1 cellular context compared by ENCODE assay signal in the genomic region with DNA sequence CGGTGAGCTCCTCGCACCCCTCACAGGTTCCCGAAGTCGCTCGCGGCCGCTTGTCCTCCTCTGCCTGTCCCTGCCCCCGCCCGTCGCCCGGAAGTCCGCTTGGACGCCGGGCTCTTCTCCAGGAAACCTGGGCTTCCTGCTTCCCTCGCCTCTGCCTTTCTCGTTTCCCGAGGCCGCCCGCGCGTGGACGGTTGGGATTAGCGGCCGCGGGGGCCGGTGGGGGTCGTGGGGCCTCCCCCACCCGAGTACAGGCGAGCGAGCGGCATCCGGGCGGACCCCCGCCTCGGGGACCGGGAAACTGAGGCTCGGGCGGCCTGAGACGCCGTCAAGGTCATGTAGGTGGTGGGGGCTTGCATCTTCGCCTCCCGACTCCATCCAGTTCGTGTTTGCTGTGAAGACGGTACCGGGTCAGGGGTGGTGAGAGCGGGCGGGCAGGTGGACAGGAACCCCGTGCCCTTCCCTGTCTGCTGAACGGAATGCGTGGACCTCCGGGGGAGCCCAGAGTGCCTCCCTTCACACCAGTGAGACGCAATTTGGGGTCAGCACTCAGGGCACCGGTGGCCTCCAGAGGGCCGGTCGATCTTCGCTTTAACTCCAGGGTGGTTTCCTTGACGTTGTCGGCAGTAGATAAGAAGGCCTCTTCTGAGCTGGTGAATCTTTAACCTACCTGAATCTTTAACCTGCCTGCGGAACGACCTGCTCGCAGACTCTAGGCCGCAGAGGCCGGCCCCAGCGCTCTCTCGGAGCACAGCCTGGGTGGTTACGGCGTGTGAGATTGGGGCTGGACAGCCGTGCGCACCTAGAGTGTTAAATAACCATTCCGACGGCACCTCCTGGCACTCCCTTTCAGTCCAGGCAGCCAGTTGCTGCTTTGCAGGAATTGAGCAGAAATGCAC.
TF ChIP-seq lines count a peak whose summit lies in the region.

No MANE protein-coding gene starts in this region.

TF ChIP-seq in K562, 482 proteins besides CTCF, POLR2A, EP300 and RAD21 (continues in another document):
- TF ChIP-seq ADNP (tag; IDR thresholded peaks at IDR 0.05), result no peak
- no peak for TF ChIP-seq WHSC1 (IDR thresholded peaks at IDR 0.05; ENCODE audit: low read length)
- TF ChIP-seq SMARCE1 (IDR thresholded peaks at IDR 0.05), result no peak
- TF ChIP-seq KLF1 (tag; IDR thresholded peaks at IDR 0.05), result no peak
- TF ChIP-seq, protein P1, sequence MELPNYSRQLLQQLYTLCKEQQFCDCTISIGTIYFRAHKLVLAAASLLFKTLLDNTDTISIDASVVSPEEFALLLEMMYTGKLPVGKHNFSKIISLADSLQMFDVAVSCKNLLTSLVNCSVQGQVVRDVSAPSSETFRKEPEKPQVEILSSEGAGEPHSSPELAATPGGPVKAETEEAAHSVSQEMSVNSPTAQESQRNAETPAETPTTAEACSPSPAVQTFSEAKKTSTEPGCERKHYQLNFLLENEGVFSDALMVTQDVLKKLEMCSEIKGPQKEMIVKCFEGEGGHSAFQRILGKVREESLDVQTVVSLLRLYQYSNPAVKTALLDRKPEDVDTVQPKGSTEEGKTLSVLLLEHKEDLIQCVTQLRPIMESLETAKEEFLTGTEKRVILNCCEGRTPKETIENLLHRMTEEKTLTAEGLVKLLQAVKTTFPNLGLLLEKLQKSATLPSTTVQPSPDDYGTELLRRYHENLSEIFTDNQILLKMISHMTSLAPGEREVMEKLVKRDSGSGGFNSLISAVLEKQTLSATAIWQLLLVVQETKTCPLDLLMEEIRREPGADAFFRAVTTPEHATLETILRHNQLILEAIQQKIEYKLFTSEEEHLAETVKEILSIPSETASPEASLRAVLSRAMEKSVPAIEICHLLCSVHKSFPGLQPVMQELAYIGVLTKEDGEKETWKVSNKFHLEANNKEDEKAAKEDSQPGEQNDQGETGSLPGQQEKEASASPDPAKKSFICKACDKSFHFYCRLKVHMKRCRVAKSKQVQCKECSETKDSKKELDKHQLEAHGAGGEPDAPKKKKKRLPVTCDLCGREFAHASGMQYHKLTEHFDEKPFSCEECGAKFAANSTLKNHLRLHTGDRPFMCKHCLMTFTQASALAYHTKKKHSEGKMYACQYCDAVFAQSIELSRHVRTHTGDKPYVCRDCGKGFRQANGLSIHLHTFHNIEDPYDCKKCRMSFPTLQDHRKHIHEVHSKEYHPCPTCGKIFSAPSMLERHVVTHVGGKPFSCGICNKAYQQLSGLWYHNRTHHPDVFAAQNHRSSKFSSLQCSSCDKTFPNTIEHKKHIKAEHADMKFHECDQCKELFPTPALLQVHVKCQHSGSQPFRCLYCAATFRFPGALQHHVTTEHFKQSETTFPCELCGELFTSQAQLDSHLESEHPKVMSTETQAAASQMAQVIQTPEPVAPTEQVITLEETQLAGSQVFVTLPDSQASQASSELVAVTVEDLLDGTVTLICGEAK (IDR thresholded peaks at IDR 0.05), result peak; percentile 26; the same call in 1 of the 2 replicates
- TF ChIP-seq, protein P1 (CRISPR knock-in tag; IDR thresholded peaks at IDR 0.05), result peak; percentile 37; the same call in 1 of the 2 replicates
- TF ChIP-seq, protein P2, sequence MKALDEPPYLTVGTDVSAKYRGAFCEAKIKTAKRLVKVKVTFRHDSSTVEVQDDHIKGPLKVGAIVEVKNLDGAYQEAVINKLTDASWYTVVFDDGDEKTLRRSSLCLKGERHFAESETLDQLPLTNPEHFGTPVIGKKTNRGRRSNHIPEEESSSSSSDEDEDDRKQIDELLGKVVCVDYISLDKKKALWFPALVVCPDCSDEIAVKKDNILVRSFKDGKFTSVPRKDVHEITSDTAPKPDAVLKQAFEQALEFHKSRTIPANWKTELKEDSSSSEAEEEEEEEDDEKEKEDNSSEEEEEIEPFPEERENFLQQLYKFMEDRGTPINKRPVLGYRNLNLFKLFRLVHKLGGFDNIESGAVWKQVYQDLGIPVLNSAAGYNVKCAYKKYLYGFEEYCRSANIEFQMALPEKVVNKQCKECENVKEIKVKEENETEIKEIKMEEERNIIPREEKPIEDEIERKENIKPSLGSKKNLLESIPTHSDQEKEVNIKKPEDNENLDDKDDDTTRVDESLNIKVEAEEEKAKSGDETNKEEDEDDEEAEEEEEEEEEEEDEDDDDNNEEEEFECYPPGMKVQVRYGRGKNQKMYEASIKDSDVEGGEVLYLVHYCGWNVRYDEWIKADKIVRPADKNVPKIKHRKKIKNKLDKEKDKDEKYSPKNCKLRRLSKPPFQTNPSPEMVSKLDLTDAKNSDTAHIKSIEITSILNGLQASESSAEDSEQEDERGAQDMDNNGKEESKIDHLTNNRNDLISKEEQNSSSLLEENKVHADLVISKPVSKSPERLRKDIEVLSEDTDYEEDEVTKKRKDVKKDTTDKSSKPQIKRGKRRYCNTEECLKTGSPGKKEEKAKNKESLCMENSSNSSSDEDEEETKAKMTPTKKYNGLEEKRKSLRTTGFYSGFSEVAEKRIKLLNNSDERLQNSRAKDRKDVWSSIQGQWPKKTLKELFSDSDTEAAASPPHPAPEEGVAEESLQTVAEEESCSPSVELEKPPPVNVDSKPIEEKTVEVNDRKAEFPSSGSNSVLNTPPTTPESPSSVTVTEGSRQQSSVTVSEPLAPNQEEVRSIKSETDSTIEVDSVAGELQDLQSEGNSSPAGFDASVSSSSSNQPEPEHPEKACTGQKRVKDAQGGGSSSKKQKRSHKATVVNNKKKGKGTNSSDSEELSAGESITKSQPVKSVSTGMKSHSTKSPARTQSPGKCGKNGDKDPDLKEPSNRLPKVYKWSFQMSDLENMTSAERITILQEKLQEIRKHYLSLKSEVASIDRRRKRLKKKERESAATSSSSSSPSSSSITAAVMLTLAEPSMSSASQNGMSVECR (CRISPR knock-in tag; IDR thresholded peaks at IDR 0.05), result peak; percentile 71; the same call in 1 of the 2 replicates
- no peak for TF ChIP-seq SREBF2 (CRISPR knock-in tag; IDR thresholded peaks at IDR 0.05)
- TF ChIP-seq, protein P3, sequence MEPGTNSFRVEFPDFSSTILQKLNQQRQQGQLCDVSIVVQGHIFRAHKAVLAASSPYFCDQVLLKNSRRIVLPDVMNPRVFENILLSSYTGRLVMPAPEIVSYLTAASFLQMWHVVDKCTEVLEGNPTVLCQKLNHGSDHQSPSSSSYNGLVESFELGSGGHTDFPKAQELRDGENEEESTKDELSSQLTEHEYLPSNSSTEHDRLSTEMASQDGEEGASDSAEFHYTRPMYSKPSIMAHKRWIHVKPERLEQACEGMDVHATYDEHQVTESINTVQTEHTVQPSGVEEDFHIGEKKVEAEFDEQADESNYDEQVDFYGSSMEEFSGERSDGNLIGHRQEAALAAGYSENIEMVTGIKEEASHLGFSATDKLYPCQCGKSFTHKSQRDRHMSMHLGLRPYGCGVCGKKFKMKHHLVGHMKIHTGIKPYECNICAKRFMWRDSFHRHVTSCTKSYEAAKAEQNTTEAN (CRISPR knock-in tag; IDR thresholded peaks at IDR 0.05), result no peak
- no peak for TF ChIP-seq CAMTA2 (CRISPR knock-in tag; conservative IDR thresholded peaks at IDR 0.05)
- TF ChIP-seq BRD4 (IDR thresholded peaks at IDR 0.05), result peak; percentile 99
- TF ChIP-seq DNMT1 (IDR thresholded peaks at IDR 0.05), result no peak
- no peak for TF ChIP-seq HDAC2 (IDR thresholded peaks at IDR 0.05)
- TF ChIP-seq ZNF282 (CRISPR knock-in tag; IDR thresholded peaks at IDR 0.05), result no peak
- TF ChIP-seq, protein P4, sequence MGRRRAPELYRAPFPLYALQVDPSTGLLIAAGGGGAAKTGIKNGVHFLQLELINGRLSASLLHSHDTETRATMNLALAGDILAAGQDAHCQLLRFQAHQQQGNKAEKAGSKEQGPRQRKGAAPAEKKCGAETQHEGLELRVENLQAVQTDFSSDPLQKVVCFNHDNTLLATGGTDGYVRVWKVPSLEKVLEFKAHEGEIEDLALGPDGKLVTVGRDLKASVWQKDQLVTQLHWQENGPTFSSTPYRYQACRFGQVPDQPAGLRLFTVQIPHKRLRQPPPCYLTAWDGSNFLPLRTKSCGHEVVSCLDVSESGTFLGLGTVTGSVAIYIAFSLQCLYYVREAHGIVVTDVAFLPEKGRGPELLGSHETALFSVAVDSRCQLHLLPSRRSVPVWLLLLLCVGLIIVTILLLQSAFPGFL (CRISPR knock-in tag; IDR thresholded peaks at IDR 0.05), result no peak
- TF ChIP-seq TRIM24 (IDR thresholded peaks at IDR 0.05), result no peak
- no peak; the same call in 1 of the 2 replicates for TF ChIP-seq ZFX (CRISPR knock-in tag; IDR thresholded peaks at IDR 0.05)
- TF ChIP-seq, protein P5, sequence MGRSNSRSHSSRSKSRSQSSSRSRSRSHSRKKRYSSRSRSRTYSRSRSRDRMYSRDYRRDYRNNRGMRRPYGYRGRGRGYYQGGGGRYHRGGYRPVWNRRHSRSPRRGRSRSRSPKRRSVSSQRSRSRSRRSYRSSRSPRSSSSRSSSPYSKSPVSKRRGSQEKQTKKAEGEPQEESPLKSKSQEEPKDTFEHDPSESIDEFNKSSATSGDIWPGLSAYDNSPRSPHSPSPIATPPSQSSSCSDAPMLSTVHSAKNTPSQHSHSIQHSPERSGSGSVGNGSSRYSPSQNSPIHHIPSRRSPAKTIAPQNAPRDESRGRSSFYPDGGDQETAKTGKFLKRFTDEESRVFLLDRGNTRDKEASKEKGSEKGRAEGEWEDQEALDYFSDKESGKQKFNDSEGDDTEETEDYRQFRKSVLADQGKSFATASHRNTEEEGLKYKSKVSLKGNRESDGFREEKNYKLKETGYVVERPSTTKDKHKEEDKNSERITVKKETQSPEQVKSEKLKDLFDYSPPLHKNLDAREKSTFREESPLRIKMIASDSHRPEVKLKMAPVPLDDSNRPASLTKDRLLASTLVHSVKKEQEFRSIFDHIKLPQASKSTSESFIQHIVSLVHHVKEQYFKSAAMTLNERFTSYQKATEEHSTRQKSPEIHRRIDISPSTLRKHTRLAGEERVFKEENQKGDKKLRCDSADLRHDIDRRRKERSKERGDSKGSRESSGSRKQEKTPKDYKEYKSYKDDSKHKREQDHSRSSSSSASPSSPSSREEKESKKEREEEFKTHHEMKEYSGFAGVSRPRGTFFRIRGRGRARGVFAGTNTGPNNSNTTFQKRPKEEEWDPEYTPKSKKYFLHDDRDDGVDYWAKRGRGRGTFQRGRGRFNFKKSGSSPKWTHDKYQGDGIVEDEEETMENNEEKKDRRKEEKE (IDR thresholded peaks at IDR 0.05; ENCODE audit: borderline replicate concordance in 1 of 2, control insufficient read depth in 1 of 2, low read depth in 2 of 2, low read length in 1 of 2), result no peak
- TF ChIP-seq, protein P6, sequence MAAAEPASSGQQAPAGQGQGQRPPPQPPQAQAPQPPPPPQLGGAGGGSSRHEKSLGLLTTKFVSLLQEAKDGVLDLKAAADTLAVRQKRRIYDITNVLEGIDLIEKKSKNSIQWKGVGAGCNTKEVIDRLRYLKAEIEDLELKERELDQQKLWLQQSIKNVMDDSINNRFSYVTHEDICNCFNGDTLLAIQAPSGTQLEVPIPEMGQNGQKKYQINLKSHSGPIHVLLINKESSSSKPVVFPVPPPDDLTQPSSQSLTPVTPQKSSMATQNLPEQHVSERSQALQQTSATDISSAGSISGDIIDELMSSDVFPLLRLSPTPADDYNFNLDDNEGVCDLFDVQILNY (CRISPR knock-in tag; IDR thresholded peaks at IDR 0.05), result no peak
- TF ChIP-seq NCOA2 (IDR thresholded peaks at IDR 0.05; ENCODE audit: partially characterized antibody in 2 of 2), result no peak
- TF ChIP-seq TCF7L2 (IDR thresholded peaks at IDR 0.05; ENCODE audit: low read depth, low read length), result no peak
- TF ChIP-seq, protein P7, sequence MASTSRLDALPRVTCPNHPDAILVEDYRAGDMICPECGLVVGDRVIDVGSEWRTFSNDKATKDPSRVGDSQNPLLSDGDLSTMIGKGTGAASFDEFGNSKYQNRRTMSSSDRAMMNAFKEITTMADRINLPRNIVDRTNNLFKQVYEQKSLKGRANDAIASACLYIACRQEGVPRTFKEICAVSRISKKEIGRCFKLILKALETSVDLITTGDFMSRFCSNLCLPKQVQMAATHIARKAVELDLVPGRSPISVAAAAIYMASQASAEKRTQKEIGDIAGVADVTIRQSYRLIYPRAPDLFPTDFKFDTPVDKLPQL (IDR thresholded peaks at IDR 0.05; ENCODE audit: extremely low read depth, insufficient read length), result no peak
- no peak for TF ChIP-seq DMBX1 (CRISPR knock-in tag; IDR thresholded peaks at IDR 0.05; ENCODE audit: borderline replicate concordance)
- no peak for TF ChIP-seq SNRNP70 (optimal IDR thresholded peaks at IDR 0.05; ENCODE audit: low read depth, low read length)
- no peak for TF ChIP-seq HMG20B (CRISPR knock-in tag; IDR thresholded peaks at IDR 0.05)
- 0 out of 2 replicates have a peak, but pooled peaks have one; percentile 13 for TF ChIP-seq SMARCA5 (IDR thresholded peaks at IDR 0.05)
- TF ChIP-seq ZNF133 (CRISPR knock-in tag; IDR thresholded peaks at IDR 0.05), result no peak
- no peak for TF ChIP-seq SAFB2 (IDR thresholded peaks at IDR 0.05; ENCODE audit: borderline replicate concordance, low read depth, low read length, severe bottlenecking)
- TF ChIP-seq, protein P8, sequence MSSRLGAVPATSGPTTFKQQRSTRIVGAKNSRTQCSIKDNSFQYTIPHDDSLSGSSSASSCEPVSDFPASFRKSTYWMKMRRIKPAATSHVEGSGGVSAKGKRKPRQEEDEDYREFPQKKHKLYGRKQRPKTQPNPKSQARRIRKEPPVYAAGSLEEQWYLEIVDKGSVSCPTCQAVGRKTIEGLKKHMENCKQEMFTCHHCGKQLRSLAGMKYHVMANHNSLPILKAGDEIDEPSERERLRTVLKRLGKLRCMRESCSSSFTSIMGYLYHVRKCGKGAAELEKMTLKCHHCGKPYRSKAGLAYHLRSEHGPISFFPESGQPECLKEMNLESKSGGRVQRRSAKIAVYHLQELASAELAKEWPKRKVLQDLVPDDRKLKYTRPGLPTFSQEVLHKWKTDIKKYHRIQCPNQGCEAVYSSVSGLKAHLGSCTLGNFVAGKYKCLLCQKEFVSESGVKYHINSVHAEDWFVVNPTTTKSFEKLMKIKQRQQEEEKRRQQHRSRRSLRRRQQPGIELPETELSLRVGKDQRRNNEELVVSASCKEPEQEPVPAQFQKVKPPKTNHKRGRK (tag; IDR thresholded peaks at IDR 0.05), result no peak
- TF ChIP-seq ZNF436 (CRISPR knock-in tag; IDR thresholded peaks at IDR 0.05), result no peak
